In genomic region chr1:234763910-234764309, GRCh38 we compare ENCODE assay signal across 1 cellular context.
TF ChIP-seq lines count a peak whose summit lies in the region.

No MANE protein-coding gene starts in this region.

TF ChIP-seq in H1, 55 proteins besides CTCF, POLR2A, EP300 and RAD21:
- TF ChIP-seq TEAD4 (IDR thresholded peaks at IDR 0.05; ENCODE audit: low read depth, low read length) (no peak), ATF3 (IDR thresholded peaks at IDR 0.05; ENCODE audit: insufficient read depth, low read depth, low read length) (no peak)
